ENCODE assay signal across 16 cellular contexts in genomic region chr2:143564419-143564818, GRCh38.
DNase-seq lines count a peak whose midpoint lies in the region; ATAC-seq and TF ChIP-seq lines count a peak whose summit lies in the region.
"Had no signal": no experiment of that assay in that cellular context is flagged by ENCODE, and none has a peak within 500 bp of the region (broad histone marks: within the 10 kb centered on the region; RNA-seq: fewer than 3 reads in every experiment).

No MANE protein-coding gene starts in this region.

- no peaks in the 10 kb centered on the region for H3K27me3 Mint-ChIP-seq in activated T-helper 17 cell treated with anti-CD3 and anti-CD28 coated beads, Interleukin-2, amount 50 U/mL, for 72 hours
- no peaks in the 10 kb centered on the region for H3K27me3 Mint-ChIP-seq in glutamatergic neuron (ENCODE audit: unreplicated experiment)
- H3K27me3 Mint-ChIP-seq: activated CD4-positive, alpha-beta memory T cell treated with anti-CD3 and anti-CD28 coated beads, Interleukin-2, amount 10 ng/mL, durations not matched to agents 7 days and 5 days; activated naive CD4-positive, alpha-beta T cell treated with anti-CD3 and anti-CD28 coated beads, Interleukin-2, amount 10 ng/mL, durations not matched to agents 7 days and 5 days had no signal

- no peak overlapping the region for H3K4me3 ChIP-seq in GM12865 (ENCODE audit: low read depth, low read length)
- H3K4me3 ChIP-seq: esophagus squamous epithelium, GM23338, K562 had no signal

- H3K36me3 Mint-ChIP-seq in activated T-helper 17 cell treated with anti-CD3 and anti-CD28 coated beads, Interleukin-2, amount 50 U/mL, for 72 hours (ENCODE audit: low read depth), result peaks cover 78% of the 10 kb centered on the region
- H3K36me3 Mint-ChIP-seq in glutamatergic neuron (ENCODE audit: unreplicated experiment), result no peaks in the 10 kb centered on the region
- peaks cover 28% of the 10 kb centered on the region in 2 donors for H3K36me3 Mint-ChIP-seq in activated naive CD4-positive, alpha-beta T cell treated with anti-CD3 and anti-CD28 coated beads, Interleukin-2, amount 50 U/mL, for 72 hours

- no peak overlapping the region for H3K27ac Mint-ChIP-seq in activated T-helper 17 cell treated with anti-CD3 and anti-CD28 coated beads, Interleukin-2, amount 50 U/mL, for 72 hours
- H3K27ac Mint-ChIP-seq in glutamatergic neuron (ENCODE audit: unreplicated experiment), result no peak overlapping the region
- no peak overlapping the region for H3K27ac Mint-ChIP-seq in activated naive CD4-positive, alpha-beta T cell treated with anti-CD3 and anti-CD28 coated beads, Interleukin-2, amount 50 U/mL, for 72 hours
- H3K27ac Mint-ChIP-seq: activated CD4-positive, alpha-beta memory T cell treated with anti-CD3 and anti-CD28 coated beads, Interleukin-2, amount 10 ng/mL, durations not matched to agents 7 days and 5 days; activated naive CD4-positive, alpha-beta T cell treated with anti-CD3 and anti-CD28 coated beads, Interleukin-2, amount 10 ng/mL, durations not matched to agents 7 days and 5 days; GM23338; T-helper 1 cell treated with Interleukin-12 subunit alpha and Interleukin-12 subunit beta and Interleukin-4 antibody, amounts not matched to agents 30 μg/mL and 1 μg/mL, for 36 hours had no signal

- DNase-seq in GM12865 (ENCODE audit: low read depth), result peak; percentile 39
- no peak for DNase-seq in SHP77 (lab: John Stamatoyannopoulos, UW)
- no peak for DNase-seq in glutamatergic neuron
- no peak for DNase-seq in activated naive CD4-positive, alpha-beta T cell treated with anti-CD3 and anti-CD28 coated beads, Interleukin-2, amount 50 U/mL, for 72 hours (ENCODE audit: low spot score in 2 of 2)
- DNase-seq: activated CD4-positive, alpha-beta memory T cell treated with anti-CD3 and anti-CD28 coated beads, Interleukin-2, amount 10 ng/mL, durations not matched to agents 7 days and 5 days; activated naive CD4-positive, alpha-beta T cell treated with anti-CD3 and anti-CD28 coated beads, Interleukin-2, amount 10 ng/mL, durations not matched to agents 7 days and 5 days; cerebellar nuclear complex; esophagus squamous epithelium; NCI-H2081 had no signal

- peak; percentile 88 for ATAC-seq in GM19324 (IDR thresholded peaks at IDR 0.05; ENCODE audit: low FRiP score, unreplicated experiment)
- peak; percentile 93 for ATAC-seq in HG02588 (IDR thresholded peaks at IDR 0.05; ENCODE audit: unreplicated experiment)
- peak; percentile 98 for ATAC-seq in HG03175 (IDR thresholded peaks at IDR 0.05; ENCODE audit: unreplicated experiment)
- ATAC-seq in activated T-helper 17 cell treated with anti-CD3 and anti-CD28 coated beads, Interleukin-2, amount 50 U/mL, for 72 hours (replicated peaks), result no peak
- ATAC-seq in activated naive CD4-positive, alpha-beta T cell treated with anti-CD3 and anti-CD28 coated beads, Interleukin-2, amount 50 U/mL, for 72 hours, result no peak
- ATAC-seq: GM23338, K562 had no signal

- no peaks in the 10 kb centered on the region for H3K4me1 Mint-ChIP-seq in activated T-helper 17 cell treated with anti-CD3 and anti-CD28 coated beads, Interleukin-2, amount 50 U/mL, for 72 hours
- no peaks in the 10 kb centered on the region for H3K4me1 Mint-ChIP-seq in glutamatergic neuron (ENCODE audit: low read depth, unreplicated experiment)
- H3K4me1 Mint-ChIP-seq: activated CD4-positive, alpha-beta memory T cell treated with anti-CD3 and anti-CD28 coated beads, Interleukin-2, amount 10 ng/mL, durations not matched to agents 7 days and 5 days; activated naive CD4-positive, alpha-beta T cell treated with anti-CD3 and anti-CD28 coated beads, Interleukin-2, amount 10 ng/mL, durations not matched to agents 7 days and 5 days had no signal

- no peak overlapping the region for H3K4me3 Mint-ChIP-seq in activated T-helper 17 cell treated with anti-CD3 and anti-CD28 coated beads, Interleukin-2, amount 50 U/mL, for 72 hours
- H3K4me3 Mint-ChIP-seq in glutamatergic neuron (ENCODE audit: unreplicated experiment), result no peak overlapping the region
- H3K4me3 Mint-ChIP-seq: activated CD4-positive, alpha-beta memory T cell treated with anti-CD3 and anti-CD28 coated beads, Interleukin-2, amount 10 ng/mL, durations not matched to agents 7 days and 5 days; activated naive CD4-positive, alpha-beta T cell treated with anti-CD3 and anti-CD28 coated beads, Interleukin-2, amount 10 ng/mL, durations not matched to agents 7 days and 5 days; GM23338; T-helper 1 cell treated with Interleukin-12 subunit alpha and Interleukin-12 subunit beta and Interleukin-4 antibody, amounts not matched to agents 30 μg/mL and 1 μg/mL, for 36 hours had no signal

- H3K9me3 Mint-ChIP-seq in activated T-helper 17 cell treated with anti-CD3 and anti-CD28 coated beads, Interleukin-2, amount 50 U/mL, for 72 hours, result no peaks in the 10 kb centered on the region
- no peaks in the 10 kb centered on the region for H3K9me3 Mint-ChIP-seq in glutamatergic neuron (ENCODE audit: unreplicated experiment)
- H3K9me3 Mint-ChIP-seq in activated naive CD4-positive, alpha-beta T cell treated with anti-CD3 and anti-CD28 coated beads, Interleukin-2, amount 50 U/mL, for 72 hours, result peaks cover 3 to 4% of the 10 kb centered on the region in 2 donors
- H3K9me3 Mint-ChIP-seq: activated CD4-positive, alpha-beta memory T cell treated with anti-CD3 and anti-CD28 coated beads, Interleukin-2, amount 10 ng/mL, durations not matched to agents 7 days and 5 days; GM23338 had no signal

- no peak for TF ChIP-seq CTCF in GM12865 (IDR thresholded peaks at IDR 0.05; ENCODE audit: insufficient read depth, low read depth, low read length, missing control alignments)
- TF ChIP-seq CTCF in glutamatergic neuron (IDR thresholded peaks at IDR 0.05; ENCODE audit: partially characterized antibody, unreplicated experiment), result no peak

Comparison
In these comparisons a context has a peak if more than half of its experiments do, and no peak if none do; other contexts are left out.
1. ATAC-seq: peak in GM19324 (single experiment), HG02588 (single experiment) and HG03175 (single experiment); none in activated T-helper 17 cell treated with anti-CD3 and anti-CD28 coated beads, Interleukin-2, amount 50 U/mL, for 72 hours (single experiment) and activated naive CD4-positive, alpha-beta T cell treated with anti-CD3 and anti-CD28 coated beads, Interleukin-2, amount 50 U/mL, for 72 hours (0 of 2).